26 cellular contexts compared by ENCODE assay signal in the genomic region with DNA sequence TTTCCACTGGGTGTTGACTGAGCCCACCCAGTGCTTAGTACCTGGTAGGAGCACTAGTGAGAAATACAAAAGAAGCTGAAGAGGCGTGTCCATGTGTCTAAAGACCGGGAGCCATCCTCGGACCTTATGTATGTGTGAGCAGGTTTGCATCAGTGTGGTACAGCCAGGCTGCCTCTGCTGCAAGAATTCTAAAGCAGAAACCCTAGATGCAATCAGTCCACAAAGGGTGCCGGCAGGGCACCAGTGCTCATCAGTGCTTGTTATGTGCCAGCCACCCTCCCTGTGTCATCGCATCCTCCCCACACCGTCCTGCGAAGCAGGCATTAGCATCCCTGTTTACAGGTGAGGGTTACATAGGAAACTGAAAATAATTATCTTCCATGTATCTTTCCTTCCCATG.
DNase-seq lines count a peak whose midpoint lies in the region; ATAC-seq and TF ChIP-seq lines count a peak whose summit lies in the region.
"Had no signal": no experiment of that assay in that cellular context is flagged by ENCODE, and none has a peak within 500 bp of the region (broad histone marks: within the 10 kb centered on the region; RNA-seq: fewer than 3 reads in every experiment).

No MANE protein-coding gene starts in this region.

- no peak for ATAC-seq in heart left ventricle
- no peak for ATAC-seq in left ventricle myocardium superior
- ATAC-seq in HG03457 (IDR thresholded peaks at IDR 0.05; ENCODE audit: unreplicated experiment) = no peak
- no peak for ATAC-seq in HG02642 (IDR thresholded peaks at IDR 0.05; ENCODE audit: poor library complexity, unreplicated experiment)
- ATAC-seq: activated naive CD8-positive, alpha-beta T cell treated with anti-CD3 and anti-CD28 coated beads, Interleukin-2, amount 50 U/mL, for 24 hours; activated T-cell treated with anti-CD3 and anti-CD28 coated beads, Interleukin-2, amount 50 U/mL, for 4 hours; left colon; naive thymus-derived CD8-positive, alpha-beta T cell had no signal

- intact Hi-C loops in heart left ventricle (cut with DNase I) = no loop called here
- intact Hi-C loops in left ventricle myocardium superior (cut with micrococcal nuclease) = no loop called here
- intact Hi-C loops in vagina (cut with DNase I) = no loop called here

- H3K4me1 ChIP-seq in heart left ventricle (peaks cover 21 to 88% (median 70%) of the 10 kb centered on the region in 12 donors), iPS-20b (ENCODE audit: insufficient read depth, low read length) (peaks cover 63% of the 10 kb centered on the region), rectal smooth muscle tissue (ENCODE audit: control insufficient read depth, insufficient read depth, low read length) (peaks cover 60% of the 10 kb centered on the region), vagina (peaks cover 50% of the 10 kb centered on the region)

- DNase-seq in heart left ventricle (no peak), left ventricle myocardium superior (no peak), vagina (ENCODE audit: extremely low spot score in 2 of 2) (no peak), NCI-H187 treated with DMSO at 0.1 percent for 48 hours (lab: John Stamatoyannopoulos, UW) (no peak)
- DNase-seq: 8988T; activated CD4-positive, alpha-beta T cell treated with anti-CD3 and anti-CD28 coated beads, Interleukin-2, amount 50 U/mL, for 1 hour; activated gamma-delta T cell treated with Interleukin-2 at 50 U/mL for 16 hours; activated naive CD8-positive, alpha-beta T cell treated with anti-CD3 and anti-CD28 coated beads, Interleukin-2, amount 50 U/mL, for 24 hours; activated T-cell treated with anti-CD3 and anti-CD28 coated beads, Interleukin-2, amount 50 U/mL, for 4 hours; CD4-positive, CD25-positive, alpha-beta regulatory T cell; IMR-90; left colon; mesendoderm; naive thymus-derived CD8-positive, alpha-beta T cell; NCI-H2171 treated with DMSO at 0.1 percent for 48 hours; NCI-H524 treated with DMSO at 0.1 percent for 48 hours; PC-9; SHP77; stimulated activated CD4-positive, alpha-beta T cell treated with anti-CD3 and anti-CD28 coated beads, Interleukin-1b, Interleukin-23, amount 100 ng/mL, for 48 hours; stimulated activated CD8-positive, alpha-beta memory T cell treated with anti-CD3 and anti-CD28 coated beads, Interleukin-4, amount 100 ng/mL, for 48 hours; stomach had no signal

- 93 to 96% (median 95%) methylated on average over 7 of the region's 7 CpGs for WGBS in heart left ventricle, 4 donors

- H3K27ac ChIP-seq in heart left ventricle (peak overlapping the region in 11 of 12 donors; percentile 66 to 93 (median 83)), iPS-20b (ENCODE audit: low read length) (peak overlapping the region; percentile 34), rectal smooth muscle tissue (ENCODE audit: low read depth, low read length) (peak overlapping the region; percentile 88), vagina (peak overlapping the region; percentile 32)
- H3K27ac ChIP-seq: PC-9 had no signal

- peaks cover 0 to 21% (median 11%) of the 10 kb centered on the region in 9 donors for H3K36me3 ChIP-seq in heart left ventricle
- peaks cover 3% of the 10 kb centered on the region; the same call in 1 of the 2 replicates for H3K36me3 ChIP-seq in iPS-20b (ENCODE audit: insufficient read depth, low read depth, low read length)
- no peaks in the 10 kb centered on the region for H3K36me3 ChIP-seq in rectal smooth muscle tissue (ENCODE audit: control insufficient read depth, insufficient read depth, low read length)
- H3K36me3 ChIP-seq in vagina = no peaks in the 10 kb centered on the region

- H3K9me3 ChIP-seq in heart left ventricle (no peaks in the 10 kb centered on the region), iPS-20b (ENCODE audit: insufficient read depth, low read depth, low read length) (no peaks in the 10 kb centered on the region), vagina (no peaks in the 10 kb centered on the region)
- H3K9me3 ChIP-seq: stomach had no signal

- H3K9ac ChIP-seq in iPS-20b (ENCODE audit: low read depth, low read length) (peak overlapping the region; percentile 42; the same call in 1 of the 2 replicates), rectal smooth muscle tissue (ENCODE audit: low read length) (no peak overlapping the region)

- TF ChIP-seq CTCF in heart left ventricle (IDR thresholded peaks at IDR 0.05) (no peak), vagina (IDR thresholded peaks at IDR 0.05) (no peak)

- TF ChIP-seq POLR2A in heart left ventricle (IDR thresholded peaks at IDR 0.05) (no peak), vagina (IDR thresholded peaks at IDR 0.05) (no peak)

- H3K4me3 ChIP-seq in heart left ventricle = no peak overlapping the region
- no peak overlapping the region for H3K4me3 ChIP-seq in iPS-20b (ENCODE audit: low read length)
- H3K4me3 ChIP-seq in rectal smooth muscle tissue (ENCODE audit: low read length) = no peak overlapping the region
- no peak overlapping the region for H3K4me3 ChIP-seq in vagina
- H3K4me3 ChIP-seq: PC-9, smooth muscle cell, stomach had no signal

- H3K27me3 ChIP-seq in heart left ventricle (no peaks in the 10 kb centered on the region), iPS-20b (ENCODE audit: insufficient read depth, low read length) (no peaks in the 10 kb centered on the region), rectal smooth muscle tissue (ENCODE audit: control insufficient read depth, insufficient read depth, low read length) (no peaks in the 10 kb centered on the region), vagina (no peaks in the 10 kb centered on the region)
- H3K27me3 ChIP-seq: stomach had no signal

Comparison
In these comparisons a context has a peak if more than half of its experiments do, and no peak if none do; other contexts are left out.
1. H3K27ac ChIP-seq: peak in every context shown above with its lines; median percentile 88 in rectal smooth muscle tissue; 83 in heart left ventricle; 34 in iPS-20b; 32 in vagina.